ENCODE assay signal across 9 cellular contexts in the genomic region with DNA sequence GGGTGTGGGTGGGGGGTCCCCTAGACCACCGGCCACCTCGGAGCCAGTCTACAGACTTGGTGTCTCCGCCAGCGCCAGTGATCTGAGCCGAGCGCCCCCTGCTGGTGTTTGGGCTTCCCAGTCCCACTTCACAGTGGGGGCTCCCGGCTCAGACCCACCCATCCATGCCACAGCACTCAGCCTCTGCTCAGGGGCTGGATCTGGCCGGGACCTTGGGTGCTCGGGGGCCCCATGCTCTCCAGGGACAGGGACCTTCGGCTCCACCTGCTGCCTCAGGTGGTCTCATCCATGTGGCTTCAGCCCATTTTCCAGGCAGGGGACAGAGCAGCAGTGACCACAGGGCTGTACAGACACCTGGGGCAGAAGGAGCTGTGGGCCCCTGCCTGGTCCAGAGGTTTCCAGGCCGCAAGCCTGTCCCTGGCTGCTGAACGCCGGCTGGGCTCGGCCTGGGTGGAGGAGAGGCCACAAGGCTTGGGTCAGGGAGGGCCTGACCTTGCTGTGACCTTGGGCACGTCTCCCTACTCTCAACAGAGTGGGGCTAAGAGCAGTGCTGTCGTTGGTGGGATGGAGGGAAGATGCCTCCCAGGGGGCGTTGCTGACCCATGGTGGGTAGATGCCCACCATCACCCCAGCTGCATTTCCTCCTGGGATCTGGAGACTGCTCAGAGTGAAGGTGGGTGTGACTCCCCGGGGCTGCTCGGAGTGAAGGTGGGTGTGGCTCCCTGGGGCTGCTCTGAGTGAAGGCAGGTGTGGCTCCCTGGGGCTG.
A peak's percentile ranks its signal among the peaks of the same experiment; 100 is the strongest.
DNase-seq lines count a peak whose midpoint lies in the region; ATAC-seq and TF ChIP-seq lines count a peak whose summit lies in the region.
"Had no signal": no experiment of that assay in that cellular context is flagged by ENCODE, and none has a peak within 500 bp of the region (broad histone marks: within the 10 kb centered on the region; RNA-seq: fewer than 3 reads in every experiment).

No MANE protein-coding gene starts in this region.

- H3K27ac Mint-ChIP-seq in activated naive CD4-positive, alpha-beta T cell treated with anti-CD3 and anti-CD28 coated beads for 36 hours = no peak overlapping the region
- H3K27ac Mint-ChIP-seq in mesothelial cell of epicardium = peak overlapping the region; percentile 92
- H3K27ac Mint-ChIP-seq in T-helper 2 cell treated with Interferon-gamma antibody and Interleukin-4, amounts not matched to agents 5 μg/mL and 100 μg/mL, for 36 hours = no peak overlapping the region

- ATAC-seq in GM21367 (IDR thresholded peaks at IDR 0.05; ENCODE audit: unreplicated experiment) (no peak), HG03039 (IDR thresholded peaks at IDR 0.05; ENCODE audit: unreplicated experiment) (no peak), HG02840 (IDR thresholded peaks at IDR 0.05; ENCODE audit: low FRiP score, unreplicated experiment) (no peak)

- no peaks in the 10 kb centered on the region for H3K9me2 ChIP-seq in Loucy (replicated peaks; ENCODE audit: low read depth, low read length)

- H3K4me3 Mint-ChIP-seq in activated naive CD4-positive, alpha-beta T cell treated with anti-CD3 and anti-CD28 coated beads for 36 hours = no peak overlapping the region
- peak overlapping the region; percentile 68 for H3K4me3 Mint-ChIP-seq in mesothelial cell of epicardium
- no peak overlapping the region for H3K4me3 Mint-ChIP-seq in T-helper 2 cell treated with Interferon-gamma antibody and Interleukin-4, amounts not matched to agents 5 μg/mL and 100 μg/mL, for 36 hours

- no peak overlapping the region for H3K27ac ChIP-seq in C4-2B

- intact Hi-C loops in activated naive CD4-positive, alpha-beta T cell treated with anti-CD3 and anti-CD28 coated beads for 36 hours (cut with micrococcal nuclease) = loop anchor here (5.0 kb wide), 1 partner anchor 87 kb away; the partner anchor contains the start of gene KIF26A

- H3K79me2 ChIP-seq in Loucy (ENCODE audit: insufficient read depth, low read length) = no peaks in the 10 kb centered on the region

- DNase-seq in activated naive CD4-positive, alpha-beta T cell treated with anti-CD3 and anti-CD28 coated beads for 36 hours = peak; percentile 54
- DNase-seq in mesothelial cell of epicardium (ENCODE audit: low spot score in 2 of 2, unreplicated experiment in 2 of 2) = peak in 1 of 2 experiments; percentile 63
- DNase-seq in T-helper 2 cell treated with Interferon-gamma antibody and Interleukin-4, amounts not matched to agents 5 μg/mL and 100 μg/mL, for 36 hours (ENCODE audit: low spot score) = no peak

- no peaks in the 10 kb centered on the region for H3F3A ChIP-seq in Loucy (ENCODE audit: low read depth)

- H3K27me3 Mint-ChIP-seq in activated naive CD4-positive, alpha-beta T cell treated with anti-CD3 and anti-CD28 coated beads for 36 hours (ENCODE audit: low read depth) = peaks cover 7% of the 10 kb centered on the region
- peaks cover 6% of the 10 kb centered on the region for H3K27me3 Mint-ChIP-seq in mesothelial cell of epicardium (ENCODE audit: low read depth)
- peaks cover 2% of the 10 kb centered on the region for H3K27me3 Mint-ChIP-seq in T-helper 2 cell treated with Interferon-gamma antibody and Interleukin-4, amounts not matched to agents 5 μg/mL and 100 μg/mL, for 36 hours (ENCODE audit: low read depth)

- no peaks in the 10 kb centered on the region for H3K9me3 Mint-ChIP-seq in activated naive CD4-positive, alpha-beta T cell treated with anti-CD3 and anti-CD28 coated beads for 36 hours
- peaks cover 6% of the 10 kb centered on the region for H3K9me3 Mint-ChIP-seq in mesothelial cell of epicardium
- H3K9me3 Mint-ChIP-seq in T-helper 2 cell treated with Interferon-gamma antibody and Interleukin-4, amounts not matched to agents 5 μg/mL and 100 μg/mL, for 36 hours = peaks cover 7% of the 10 kb centered on the region

- CTCF ChIA-PET in activated naive CD4-positive, alpha-beta T cell treated with anti-CD3 and anti-CD28 coated beads for 36 hours (lab: Charles Lee) = interaction anchor here (0.7 to 1.2 kb wide), 2 partner anchors 26 to 147 kb away, joined by 3 to 4 read pairs; no protein-coding TSS in a partner anchor

- no peaks in the 10 kb centered on the region for H3K36me3 ChIP-seq in Loucy (ENCODE audit: insufficient read depth, low read length)

- no peak overlapping the region for H3K4me2 ChIP-seq in Loucy (ENCODE audit: low read depth, low read length, poor library complexity, severe bottlenecking)

- no peak overlapping the region for H3K4me3 ChIP-seq in Loucy (ENCODE audit: low read length, poor library complexity, severe bottlenecking)

- TF ChIP-seq CTCF in C4-2B (conservative IDR thresholded peaks at IDR 0.05) (peak; percentile 77), Loucy (conservative IDR thresholded peaks at IDR 0.05; ENCODE audit: low read length) (peak; percentile 58), mesothelial cell of epicardium (IDR thresholded peaks at IDR 0.05; ENCODE audit: unreplicated experiment) (peak; percentile 68)

- no peaks in the 10 kb centered on the region for H3K36me3 Mint-ChIP-seq in activated naive CD4-positive, alpha-beta T cell treated with anti-CD3 and anti-CD28 coated beads for 36 hours (ENCODE audit: low read depth)
- H3K36me3 Mint-ChIP-seq in mesothelial cell of epicardium = no peaks in the 10 kb centered on the region
- peaks cover 3% of the 10 kb centered on the region for H3K36me3 Mint-ChIP-seq in T-helper 2 cell treated with Interferon-gamma antibody and Interleukin-4, amounts not matched to agents 5 μg/mL and 100 μg/mL, for 36 hours (ENCODE audit: low read depth)
- H3K36me3 Mint-ChIP-seq: activated naive CD4-positive, alpha-beta T cell treated with anti-CD3 and anti-CD28 coated beads, Interleukin-2, amount 50 U/mL, for 72 hours had no signal

- H3K9ac ChIP-seq in Loucy (ENCODE audit: low read depth, low read length, poor library complexity, severe bottlenecking) = no peak overlapping the region

- H2AFZ ChIP-seq in Loucy (ENCODE audit: low read length) = no peak overlapping the region

- no peaks in the 10 kb centered on the region for H3K9me3 ChIP-seq in Loucy (ENCODE audit: insufficient read depth, low read depth, low read length)

- peaks cover 26% of the 10 kb centered on the region for H3K4me1 Mint-ChIP-seq in activated naive CD4-positive, alpha-beta T cell treated with anti-CD3 and anti-CD28 coated beads for 36 hours (ENCODE audit: low read depth)
- H3K4me1 Mint-ChIP-seq in mesothelial cell of epicardium = peaks cover 32% of the 10 kb centered on the region
- H3K4me1 Mint-ChIP-seq in T-helper 2 cell treated with Interferon-gamma antibody and Interleukin-4, amounts not matched to agents 5 μg/mL and 100 μg/mL, for 36 hours (ENCODE audit: low read depth) = peaks cover 6% of the 10 kb centered on the region

- H3K4me1 ChIP-seq in Loucy (ENCODE audit: insufficient read depth, low read length, poor library complexity, severe bottlenecking) = peaks cover 19% of the 10 kb centered on the region

- H4K20me1 ChIP-seq in Loucy (ENCODE audit: insufficient read depth, low read length, poor library complexity, severe bottlenecking) = no peaks in the 10 kb centered on the region

- H3K27me3 ChIP-seq in Loucy (ENCODE audit: insufficient read depth, low read length, poor library complexity, severe bottlenecking) = no peaks in the 10 kb centered on the region
